Comparison of ENCODE assay signal across 10 cellular contexts in genomic region chr4:101328063-101328602, GRCh38. TPM values are rescaled to one million over a fixed set of nuclear protein-coding genes. Genes with fewer than 3 reads are reported as not detected.
DNase-seq lines count a peak whose midpoint lies in the region; ATAC-seq and TF ChIP-seq lines count a peak whose summit lies in the region.
"Had no signal": no experiment of that assay in that cellular context is flagged by ENCODE, and none has a peak within 500 bp of the region (broad histone marks: within the 10 kb centered on the region; RNA-seq: fewer than 3 reads in every experiment).

No MANE protein-coding gene starts in this region.

- H3K27me3 Mint-ChIP-seq in activated naive CD4-positive, alpha-beta T cell treated with anti-CD3 and anti-CD28 coated beads, Interleukin-2, amount 10 ng/mL, durations not matched to agents 7 days and 5 days: peaks cover 13% of the 10 kb centered on the region
- H3K27me3 Mint-ChIP-seq in T-cell: peaks cover 0 to 3% of the 10 kb centered on the region in 2 donors
- H3K27me3 Mint-ChIP-seq: dendritic cell treated with granulocyte-macrophage colony-stimulating factor and Interleukin-4, amounts not matched to agents 40 ng/mL and 50 ng/mL, for 4 days had no signal

- H3K27ac Mint-ChIP-seq in activated naive CD4-positive, alpha-beta T cell treated with anti-CD3 and anti-CD28 coated beads, Interleukin-2, amount 10 ng/mL, durations not matched to agents 7 days and 5 days: peak overlapping the region; percentile 97
- H3K27ac Mint-ChIP-seq in T-cell: peak overlapping the region; percentile 91
- H3K27ac Mint-ChIP-seq: dendritic cell treated with granulocyte-macrophage colony-stimulating factor and Interleukin-4, amounts not matched to agents 40 ng/mL and 50 ng/mL, for 4 days had no signal

- DNase-seq in activated naive CD4-positive, alpha-beta T cell treated with anti-CD3 and anti-CD28 coated beads, Interleukin-2, amount 10 ng/mL, durations not matched to agents 7 days and 5 days: peak; percentile 37
- DNase-seq in activated naive CD4-positive, alpha-beta T cell (lab: John Stamatoyannopoulos, UW): no peak
- DNase-seq in T-cell (peak in 13 of 34 experiments; percentile 4 to 36 (median 19)), uterus (no peak), NCI-H446 (lab: John Stamatoyannopoulos, UW) (no peak), thyroid gland (no peak)
- DNase-seq in activated CD8-positive, alpha-beta memory T cell treated with anti-CD3 and anti-CD28 coated beads, Interleukin-2, amount 50 U/mL, for 4 hours: no peak
- DNase-seq: BE2C had no signal

- H3K4me3 Mint-ChIP-seq in activated naive CD4-positive, alpha-beta T cell treated with anti-CD3 and anti-CD28 coated beads, Interleukin-2, amount 10 ng/mL, durations not matched to agents 7 days and 5 days: peak overlapping the region; percentile 24
- peak overlapping the region; percentile 72 to 76 (median 73) for H3K4me3 Mint-ChIP-seq in T-cell
- H3K4me3 Mint-ChIP-seq: dendritic cell treated with granulocyte-macrophage colony-stimulating factor and Interleukin-4, amounts not matched to agents 40 ng/mL and 50 ng/mL, for 4 days had no signal

- H3K36me3 ChIP-seq in uterus (no peaks in the 10 kb centered on the region), thyroid gland (no peaks in the 10 kb centered on the region)
- H3K36me3 ChIP-seq: BE2C had no signal

- H3K9me3 ChIP-seq in uterus: no peaks in the 10 kb centered on the region
- no peaks in the 10 kb centered on the region for H3K9me3 ChIP-seq in thyroid gland
- H3K9me3 ChIP-seq: BE2C had no signal

- H3K27ac ChIP-seq in uterus (no peak overlapping the region), thyroid gland (no peak overlapping the region)

- peaks cover 52% of the 10 kb centered on the region for H3K4me1 Mint-ChIP-seq in activated naive CD4-positive, alpha-beta T cell treated with anti-CD3 and anti-CD28 coated beads, Interleukin-2, amount 10 ng/mL, durations not matched to agents 7 days and 5 days
- peaks cover 60 to 87% (median 75%) of the 10 kb centered on the region in 3 donors for H3K4me1 Mint-ChIP-seq in T-cell

- POLR2A ChIA-PET in T-cell (lab: Charles Lee): interaction anchor here (0.6 to 1.1 kb wide), 8 partner anchors 11 to 200 kb away, joined by 3 to 6 read pairs (median 4); no protein-coding TSS in a partner anchor

- TF ChIP-seq CTCF in uterus (IDR thresholded peaks at IDR 0.05) (no peak), thyroid gland (IDR thresholded peaks at IDR 0.05) (no peak)

- H3K27me3 ChIP-seq in uterus: no peaks in the 10 kb centered on the region
- H3K27me3 ChIP-seq in thyroid gland: no peaks in the 10 kb centered on the region
- H3K27me3 ChIP-seq: BE2C had no signal

- ATAC-seq in HG02852 (IDR thresholded peaks at IDR 0.05; ENCODE audit: unreplicated experiment) (peak; percentile 93), T-cell (replicated peaks in 1 of 4) (peak; percentile 84 to 92 (median 88))

- no peaks in the 10 kb centered on the region for H3K9me3 Mint-ChIP-seq in activated naive CD4-positive, alpha-beta T cell treated with anti-CD3 and anti-CD28 coated beads, Interleukin-2, amount 10 ng/mL, durations not matched to agents 7 days and 5 days
- no peaks in the 10 kb centered on the region for H3K9me3 Mint-ChIP-seq in T-cell
- H3K9me3 Mint-ChIP-seq: dendritic cell treated with granulocyte-macrophage colony-stimulating factor and Interleukin-4, amounts not matched to agents 40 ng/mL and 50 ng/mL, for 4 days had no signal

- 72 to 82% methylated on average over 4 of the region's 4 CpGs for WGBS in thyroid gland, 2 donors

- peaks cover 19% of the 10 kb centered on the region for H3K36me3 Mint-ChIP-seq in activated naive CD4-positive, alpha-beta T cell treated with anti-CD3 and anti-CD28 coated beads, Interleukin-2, amount 10 ng/mL, durations not matched to agents 7 days and 5 days
- H3K36me3 Mint-ChIP-seq in T-cell: peaks cover 4% of the 10 kb centered on the region

- CTCF ChIA-PET in activated naive CD4-positive, alpha-beta T cell treated with anti-CD3 and anti-CD28 coated beads, Interleukin-2, amount 10 ng/mL, durations not matched to agents 7 days and 5 days (lab: Charles Lee): interaction anchor here (0.7 kb wide), 1 partner anchor 90 kb away, joined by 3 read pairs; no protein-coding TSS in a partner anchor
- CTCF ChIA-PET in T-cell (lab: Charles Lee): interaction anchor here (0.5 to 2.0 kb wide), 6 partner anchors 9 to 1234 kb away, joined by 3 to 7 read pairs (median 3); partner anchors contain the start of gene PPP3CA (in 1 of the 2)

- intact Hi-C loops in uterus (cut with DNase I; ENCODE audit: low total_unique reads) (no loop called here), thyroid gland (cut with DNase I) (no loop called here)

- no peaks in the 10 kb centered on the region for H3K4me1 ChIP-seq in uterus
- no peaks in the 10 kb centered on the region for H3K4me1 ChIP-seq in thyroid gland
- H3K4me1 ChIP-seq: BE2C had no signal

- H3K4me3 ChIP-seq in uterus (no peak overlapping the region), thyroid gland (replicated peaks in 1 of 3) (no peak overlapping the region)

- TF ChIP-seq POLR2A in uterus (IDR thresholded peaks at IDR 0.05) (no peak), thyroid gland (IDR thresholded peaks at IDR 0.05) (no peak)

RNA-seq across cellular contexts. Expression of gene PPP3CA, which starts 19.2 kb away (rescaled TPM):
- total RNA-seq in T-cell (10 to 100 TPM; 28.2 to 35.7 (median 33.5) TPM), uterus (10 to 100 TPM; 32.8 to 70.0 (median 39.8) TPM), thyroid gland (10 to 100 TPM; 31.6 to 45.8 (median 34.4) TPM)
